ENCODE assay signal across 16 cellular contexts in the genomic region with DNA sequence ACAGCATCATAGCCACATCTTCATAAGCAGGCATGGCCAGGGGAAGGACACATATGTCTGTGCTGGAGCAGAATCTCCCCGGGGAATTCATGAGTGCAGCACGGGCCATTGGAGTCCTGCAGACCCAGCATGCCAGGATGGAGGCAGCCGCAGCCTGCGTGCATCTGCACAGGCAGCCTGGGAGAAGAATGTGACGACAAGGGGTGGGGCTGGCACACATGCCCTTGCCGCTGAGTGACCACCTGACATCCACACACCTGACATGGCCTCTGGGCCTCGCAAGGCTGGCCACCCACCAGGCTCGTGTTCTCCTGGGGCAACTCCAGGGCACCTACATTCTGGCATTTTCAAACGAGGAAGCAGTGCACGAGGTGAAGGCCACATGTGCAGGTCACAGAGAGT.
A peak's percentile ranks its signal among the peaks of the same experiment; 100 is the strongest.
DNase-seq lines count a peak whose midpoint lies in the region; ATAC-seq, FAIRE-seq and TF ChIP-seq lines count a peak whose summit lies in the region.
"Had no signal": no experiment of that assay in that cellular context is flagged by ENCODE, and none has a peak within 500 bp of the region (broad histone marks: within the 10 kb centered on the region; RNA-seq: fewer than 3 reads in every experiment).

No MANE protein-coding gene starts in this region.

- no peak for TF ChIP-seq POLR2A in gastrocnemius medialis (IDR thresholded peaks at IDR 0.05)

- no peak for ATAC-seq in left ventricle myocardium superior
- ATAC-seq in Right ventricle myocardium inferior: no peak
- peak; percentile 10 to 19 for ATAC-seq in gastrocnemius medialis
- ATAC-seq: GM12878 had no signal

- H3K4me3 ChIP-seq in kidney (ENCODE audit: low read length in 2 of 2) (no peak overlapping the region), gastrocnemius medialis (no peak overlapping the region)
- H3K4me3 ChIP-seq: GM12878, GM23248 had no signal

- H3K27me3 ChIP-seq in gastrocnemius medialis: no peaks in the 10 kb centered on the region

- H3K4me1 ChIP-seq in kidney (ENCODE audit: control insufficient read depth in 1 of 2, insufficient read depth in 1 of 2, low read depth in 1 of 2, low read length in 2 of 2) (peaks cover 0 to 5% of the 10 kb centered on the region in 2 donors), gastrocnemius medialis (no peaks in the 10 kb centered on the region)

- FAIRE-seq in kidney (lab: Jason Lieb, UNC): no peak
- FAIRE-seq: GM12878 had no signal

- in situ Hi-C loops in gastrocnemius medialis (cut with MboI; ENCODE audit: low sequenced_read_pairs in 4 of 4): no loop called here

- TF ChIP-seq CTCF in kidney (IDR thresholded peaks at IDR 0.05; ENCODE audit: borderline replicate concordance, extremely low read depth, insufficient read depth) (no peak), gastrocnemius medialis (IDR thresholded peaks at IDR 0.05 in 4 of 5, conservative IDR thresholded peaks at IDR 0.05 in 1 of 5) (no peak)

- no peak overlapping the region for H3K9ac ChIP-seq in kidney (ENCODE audit: low read length in 2 of 2)
- H3K9ac ChIP-seq: GM23248 had no signal

- H3K9me3 ChIP-seq in kidney (ENCODE audit: control insufficient read depth in 1 of 2, low read length in 2 of 2): no peaks in the 10 kb centered on the region
- no peaks in the 10 kb centered on the region for H3K9me3 ChIP-seq in gastrocnemius medialis

- H3K36me3 ChIP-seq in kidney (ENCODE audit: control insufficient read depth in 1 of 2, insufficient read depth in 2 of 2, low read length in 2 of 2) (no peaks in the 10 kb centered on the region), gastrocnemius medialis (peaks cover 0 to 85% of the 10 kb centered on the region in 2 donors)

- DNase-seq in left ventricle myocardium superior (peak; percentile 17), Right ventricle myocardium inferior (ENCODE audit: missing footprints) (no peak), NCI-H524 treated with DMSO at 0.1 percent for 48 hours (lab: John Stamatoyannopoulos, UW) (peak; percentile 25), kidney (peak; percentile 63), gastrocnemius medialis (peak; percentile 39 to 52), substantia nigra (lab: John Stamatoyannopoulos, UW) (no peak), NCI-H2107 treated with DMSO at 0.1 percent for 48 hours (lab: John Stamatoyannopoulos, UW; ENCODE audit: unreplicated experiment) (no peak), NCI-H2227 treated with DMSO at 0.1 percent for 48 hours (lab: John Stamatoyannopoulos, UW) (no peak)
- DNase-seq: ACHN; C1 segment of cervical spinal cord; Calu3; CD4-positive, alpha-beta T cell; DMS 273 treated with DMSO at 0.1 percent for 48 hours; GM23248; H7 had no signal

- intact Hi-C loops in left ventricle myocardium superior (cut with micrococcal nuclease) (no loop called here), Right ventricle myocardium inferior (cut with DNase I) (no loop called here), kidney (cut with DNase I) (no loop called here), gastrocnemius medialis (cut with DNase I; ENCODE audit: low total_unique reads) (no loop called here)

- H3K27ac ChIP-seq in kidney (ENCODE audit: low read depth in 2 of 2, low read length in 2 of 2) (no peak overlapping the region), gastrocnemius medialis (peak overlapping the region; percentile 50 to 70 (median 60)), substantia nigra (ENCODE audit: low read depth, low read length, poor library complexity, severe bottlenecking) (no peak overlapping the region)
- H3K27ac ChIP-seq: GM23248 had no signal

Comparison
In these comparisons a context has a peak if more than half of its experiments do, and no peak if none do; other contexts are left out.
1. DNase-seq: peak in left ventricle myocardium superior (single experiment), NCI-H524 treated with DMSO at 0.1 percent for 48 hours (single experiment), kidney (single experiment) and gastrocnemius medialis (2 of 2); none in Right ventricle myocardium inferior (single experiment), substantia nigra (0 of 49), NCI-H2107 treated with DMSO at 0.1 percent for 48 hours (single experiment) and NCI-H2227 treated with DMSO at 0.1 percent for 48 hours (single experiment).
2. ATAC-seq: peak in gastrocnemius medialis (2 of 2); none in left ventricle myocardium superior (single experiment) and Right ventricle myocardium inferior (single experiment).
3. H3K27ac ChIP-seq: peak in gastrocnemius medialis (4 of 4); none in kidney (0 of 2) and substantia nigra (single experiment).